8 cellular contexts compared by ENCODE assay signal in genomic region chr12:79934309-79935020, GRCh38. TPM values are rescaled to one million over a fixed set of nuclear protein-coding genes. Genes with fewer than 3 reads are reported as not detected.
A peak's percentile ranks its signal among the peaks of the same experiment; 100 is the strongest.
DNase-seq lines count a peak whose midpoint lies in the region; ATAC-seq lines count a peak whose summit lies in the region.

No MANE protein-coding gene starts in this region.

- H3K36me3 ChIP-seq in effector memory CD4-positive, alpha-beta T cell (ENCODE audit: control insufficient read depth, insufficient read depth, low read length) = no peaks in the 10 kb centered on the region
- H3K36me3 ChIP-seq in mesendoderm (ENCODE audit: control insufficient read depth, insufficient read depth, low read length) = no peaks in the 10 kb centered on the region

- H3K18ac ChIP-seq in mesendoderm (ENCODE audit: low read length) = peak overlapping the region; percentile 44

- H4K5ac ChIP-seq in mesendoderm (ENCODE audit: low read length) = no peak overlapping the region

- peak overlapping the region; percentile 96 for H3K4me3 ChIP-seq in effector memory CD4-positive, alpha-beta T cell (ENCODE audit: insufficient read depth, low read depth, low read length, poor library complexity, severe bottlenecking)
- peak overlapping the region; percentile 99 for H3K4me3 ChIP-seq in mesendoderm (ENCODE audit: low read length)

- H3K23ac ChIP-seq in mesendoderm (ENCODE audit: low read length) = peak overlapping the region; percentile 99

- peak overlapping the region; percentile 33 for H2BK120ac ChIP-seq in mesendoderm (ENCODE audit: low read depth, low read length)

- H3K79me2 ChIP-seq in mesendoderm (ENCODE audit: control insufficient read depth, insufficient read depth, low read length) = peaks cover 32% of the 10 kb centered on the region

- no peaks in the 10 kb centered on the region for H3K9me3 ChIP-seq in effector memory CD4-positive, alpha-beta T cell (ENCODE audit: control insufficient read depth, low read length)

- H3K27ac ChIP-seq in effector memory CD4-positive, alpha-beta T cell (ENCODE audit: insufficient read depth, low read length, poor library complexity, severe bottlenecking) = peak overlapping the region; percentile 92
- H3K27ac ChIP-seq in mesendoderm (ENCODE audit: low read depth, low read length) = peak overlapping the region; percentile 99

- peak overlapping the region; percentile 89 for H2BK5ac ChIP-seq in mesendoderm (ENCODE audit: low read length)

- H3K79me1 ChIP-seq in mesendoderm (ENCODE audit: low read length) = peaks cover 1% of the 10 kb centered on the region

- peaks cover 8% of the 10 kb centered on the region for H3K4me1 ChIP-seq in effector memory CD4-positive, alpha-beta T cell (ENCODE audit: control insufficient read depth, insufficient read depth, low read length, poor library complexity, severe bottlenecking)
- no peaks in the 10 kb centered on the region for H3K4me1 ChIP-seq in mesendoderm (ENCODE audit: control insufficient read depth, low read depth, low read length)

- WGBS in mesendoderm (ENCODE audit: extremely low coverage, insufficient coverage, low lambda C conversion rate) = no CpG with 5 or more reads among the region's 52 CpGs

- H3K4ac ChIP-seq in mesendoderm (ENCODE audit: low read depth, low read length) = peak overlapping the region; percentile 6

- no peak overlapping the region for H4K8ac ChIP-seq in mesendoderm (ENCODE audit: low read depth, low read length)

- peak overlapping the region; percentile 71 for H3K4me2 ChIP-seq in mesendoderm (ENCODE audit: low read length)

- peak overlapping the region; percentile 99 for H3K9ac ChIP-seq in mesendoderm (ENCODE audit: low read length)

- H3K27me3 ChIP-seq in effector memory CD4-positive, alpha-beta T cell (replicated peaks; ENCODE audit: control insufficient read depth, insufficient read depth, low read length, poor library complexity, severe bottlenecking) = no peaks in the 10 kb centered on the region
- no peaks in the 10 kb centered on the region for H3K27me3 ChIP-seq in mesendoderm (ENCODE audit: insufficient read depth, low read length, poor library complexity)

- H2BK15ac ChIP-seq in mesendoderm (replicated peaks; ENCODE audit: low read depth) = no peak overlapping the region

- H3K56ac ChIP-seq in mesendoderm (ENCODE audit: low read length) = peak overlapping the region; percentile 99

- DNase-seq in GF-D8 (lab: John Stamatoyannopoulos, UW) (peak; percentile 27), LoVo (ENCODE audit: low spot score) (peak; percentile 7), mesendoderm (peak; percentile 78), mesenteric fat pad (ENCODE audit: low spot score) (no peak)
- DNase-seq in effector memory CD4-positive, alpha-beta T cell = peak; percentile 24 to 35 (median 34)
- peak; percentile 17 to 29 for DNase-seq in stimulated activated CD8-positive, alpha-beta memory T cell treated with anti-CD3 and anti-CD28 coated beads, Interleukin-2, amount 100 ng/mL, for 48 hours (ENCODE audit: low read depth in 2 of 2)

- peak; percentile 24 for ATAC-seq in GM21825 (IDR thresholded peaks at IDR 0.05; ENCODE audit: unreplicated experiment)
- peak; percentile 9 to 20 for ATAC-seq in activated CD4-positive, CD25-positive, alpha-beta regulatory T cell treated with anti-CD3 and anti-CD28 coated beads, Interleukin-2, amount 50 U/mL, for 24 hours

- H2AK5ac ChIP-seq in mesendoderm (ENCODE audit: low read length) = no peak overlapping the region

RNA-seq across cellular contexts. Expression of gene PPP1R12A, which starts 0.4 kb away (rescaled TPM):
- polyA plus RNA-seq in mesendoderm (2013, experiment 1 of 2) = 171 TPM
- polyA plus RNA-seq in mesendoderm (2013, experiment 2 of 2) = 168 TPM
- 63.7 TPM for total RNA-seq in mesenteric fat pad
